ENCODE assay signal across 26 cellular contexts in the genomic region with DNA sequence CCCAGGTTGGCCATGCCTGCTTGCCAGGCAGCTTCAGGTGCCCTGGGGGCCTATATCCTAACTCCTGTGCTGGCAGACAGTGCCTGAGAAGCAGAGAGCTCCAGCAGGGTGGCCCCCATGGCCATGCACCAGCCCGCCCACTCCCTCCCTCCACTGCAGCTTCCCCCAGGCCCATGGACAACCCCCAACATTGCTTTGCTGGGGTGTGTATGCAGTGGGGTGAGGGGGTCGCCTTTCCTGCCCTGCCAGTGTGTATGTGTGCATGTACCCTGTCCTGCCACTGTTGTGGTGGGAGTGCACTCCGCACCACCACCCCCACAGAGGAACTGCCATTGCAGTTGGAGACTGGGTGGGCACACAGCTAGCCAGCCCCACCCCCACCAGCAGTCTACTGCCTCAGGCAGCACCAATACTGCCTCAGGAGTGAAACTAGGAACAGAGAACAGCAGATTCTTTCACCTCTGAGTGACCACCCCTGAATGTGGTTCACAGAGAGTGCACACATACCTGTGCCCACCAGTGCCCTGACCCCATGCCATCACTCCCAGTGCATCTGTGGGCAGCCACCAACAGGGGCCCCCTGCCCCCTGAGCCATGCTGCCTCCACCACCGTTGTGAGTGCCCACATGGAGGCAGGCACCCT.
DNase-seq lines count a peak whose midpoint lies in the region; ATAC-seq, FAIRE-seq and TF ChIP-seq lines count a peak whose summit lies in the region.
"Had no signal": no experiment of that assay in that cellular context is flagged by ENCODE, and none has a peak within 500 bp of the region (broad histone marks: within the 10 kb centered on the region; RNA-seq: fewer than 3 reads in every experiment).

No MANE protein-coding gene starts in this region.

- SMC1A ChIA-PET in GM12878 (lab: Charles Lee; ENCODE audit: uncharacterized antibody, unreplicated experiment) = no interaction called here

- H3K4me2 ChIP-seq in GM12878 (ENCODE audit: control insufficient read depth, insufficient read depth) = no peak overlapping the region
- H3K4me2 ChIP-seq: A549 had no signal

- no peak overlapping the region for H3K4me3 ChIP-seq in GM12878
- H3K4me3 ChIP-seq: A549, GM23248, HAP-1 had no signal

- no peaks in the 10 kb centered on the region for H3K27me3 ChIP-seq in GM12878 (replicated peaks in 1 of 2; ENCODE audit: control insufficient read depth in 2 of 2, insufficient read depth in 2 of 2, low read length in 1 of 2)

- H3K9me3 ChIP-seq in GM12878 (replicated peaks; ENCODE audit: control insufficient read depth, insufficient read depth, low read length) = no peaks in the 10 kb centered on the region
- H3K9me3 ChIP-seq: A549 had no signal

- no peak overlapping the region for H3K4me3 Mint-ChIP-seq in stimulated activated effector memory CD8-positive, alpha-beta T cell treated with anti-CD3 and anti-CD28 coated beads, Interleukin-12 subunit alpha, Interleukin-12 subunit beta, amount 100 ng/mL, for 72 hours
- H3K4me3 Mint-ChIP-seq: CD4-positive, CD25-positive, alpha-beta regulatory T cell had no signal

- H2AFZ ChIP-seq in GM12878 (ENCODE audit: control insufficient read depth, low read depth, low read length) = no peak overlapping the region
- H2AFZ ChIP-seq: GM23248 had no signal

- CTCF ChIA-PET in GM12878 (lab: Yijun Ruan, JAX) = no interaction called here

- no peak overlapping the region for H3K27ac Mint-ChIP-seq in stimulated activated effector memory CD8-positive, alpha-beta T cell treated with anti-CD3 and anti-CD28 coated beads, Interleukin-12 subunit alpha, Interleukin-12 subunit beta, amount 100 ng/mL, for 72 hours
- H3K27ac Mint-ChIP-seq: CD4-positive, CD25-positive, alpha-beta regulatory T cell had no signal

- TF ChIP-seq EP300 in GM12878 (IDR thresholded peaks at IDR 0.05; ENCODE audit: borderline replicate concordance in 1 of 2, control insufficient read depth in 1 of 2, low read depth in 2 of 2, low read length in 2 of 2) = no peak

- ATAC-seq in GM18498 (IDR thresholded peaks at IDR 0.05; ENCODE audit: unreplicated experiment) = peak; percentile 62
- peak; percentile 51 for ATAC-seq in GM19463 (IDR thresholded peaks at IDR 0.05; ENCODE audit: unreplicated experiment)
- peak; percentile 56 for ATAC-seq in GM12878
- peak; percentile 36 for ATAC-seq in stimulated activated effector memory CD8-positive, alpha-beta T cell treated with anti-CD3 and anti-CD28 coated beads, Interleukin-12 subunit alpha, Interleukin-12 subunit beta, amount 100 ng/mL, for 72 hours
- ATAC-seq in GM21825 (IDR thresholded peaks at IDR 0.05; ENCODE audit: unreplicated experiment) = no peak
- ATAC-seq in GM19395 (IDR thresholded peaks at IDR 0.05; ENCODE audit: unreplicated experiment) = no peak
- ATAC-seq: A549, PC-3 had no signal

- H3K36me3 ChIP-seq in GM12878 (ENCODE audit: control insufficient read depth in 2 of 2, insufficient read depth in 2 of 2, low read length in 1 of 2) = no peaks in the 10 kb centered on the region
- H3K36me3 ChIP-seq: HAP-1 had no signal

- no peaks in the 10 kb centered on the region for H3K4me1 ChIP-seq in GM12878 (ENCODE audit: control insufficient read depth, insufficient read depth, low read length)
- H3K4me1 ChIP-seq: A549, HAP-1 had no signal

- no peak overlapping the region for H3K9ac ChIP-seq in GM12878 (ENCODE audit: control insufficient read depth, insufficient read depth, low read length)
- H3K9ac ChIP-seq: GM23248 had no signal

- H3K36me3 Mint-ChIP-seq in stimulated activated effector memory CD8-positive, alpha-beta T cell treated with anti-CD3 and anti-CD28 coated beads, Interleukin-12 subunit alpha, Interleukin-12 subunit beta, amount 100 ng/mL, for 72 hours = no peaks in the 10 kb centered on the region
- H3K36me3 Mint-ChIP-seq: CD4-positive, CD25-positive, alpha-beta regulatory T cell had no signal

- H3K79me2 ChIP-seq in GM12878 (ENCODE audit: control insufficient read depth, insufficient read depth, low read length) = no peaks in the 10 kb centered on the region

- in situ Hi-C loops in GM12878 (cut with MboI) = no loop called here

- no peak for TF ChIP-seq RAD21 in GM12878 (IDR thresholded peaks at IDR 0.05; ENCODE audit: insufficient read depth, low read depth, low read length)

- DNase-seq in GM12878 (ENCODE audit: low read depth, low spot score) = no peak
- DNase-seq in stimulated activated effector memory CD8-positive, alpha-beta T cell treated with anti-CD3 and anti-CD28 coated beads, Interleukin-12 subunit alpha, Interleukin-12 subunit beta, amount 100 ng/mL, for 72 hours (ENCODE audit: low spot score in 2 of 2) = no peak
- DNase-seq in glomerular visceral epithelial cell (ENCODE audit: extremely low spot score) = no peak
- DNase-seq in AG20443 (ENCODE audit: low spot score) = no peak
- DNase-seq: CD4-positive, CD25-positive, alpha-beta regulatory T cell; COR-L47; DMS79 treated with DMSO at 0.1 percent for 48 hours; GM23248; Karpas-422; MV-4-11; NCI-H1694; NCI-H2081; NCI-H2171; NCI-H446; NCI-H526 treated with DMSO at 0.1 percent for 48 hours; PC-3; RPMI8226; SHP77 had no signal

- RAD21 ChIA-PET in GM12878 (lab: Charles Lee; ENCODE audit: unreplicated experiment) = no interaction called here

- TF ChIP-seq CTCF in GM12878 (IDR thresholded peaks at IDR 0.05 in 2 of 3, conservative IDR thresholded peaks at IDR 0.05 in 1 of 3; ENCODE audit: control insufficient read depth in 2 of 3, extremely low read depth in 1 of 3, insufficient read depth in 1 of 3, low read depth in 3 of 3, low read length in 3 of 3) = no peak

- BruUV-seq in GM12878 (replicated peaks; lab: Mats Ljungman, UMichigan) = no TSS peak

- no peaks in the 10 kb centered on the region for H3K9me3 Mint-ChIP-seq in stimulated activated effector memory CD8-positive, alpha-beta T cell treated with anti-CD3 and anti-CD28 coated beads, Interleukin-12 subunit alpha, Interleukin-12 subunit beta, amount 100 ng/mL, for 72 hours

- no peaks in the 10 kb centered on the region for H4K20me1 ChIP-seq in GM12878 (ENCODE audit: control insufficient read depth, insufficient read depth)

- WGBS in GM12878 (ENCODE audit: insufficient coverage, insufficient replicate concordance, low lambda C conversion rate, missing lambda C conversion rate) = 7% methylated on average over 4 of the region's 4 CpGs

- intact Hi-C loops in GM12878 (cut with micrococcal nuclease; ENCODE audit: unreplicated experiment) = no loop called here

- H3K27ac ChIP-seq in GM12878 (ENCODE audit: control insufficient read depth, insufficient read depth) = no peak overlapping the region
- H3K27ac ChIP-seq: A549, GM23248 had no signal

- FAIRE-seq in GM12878 (lab: Jason Lieb, UNC) = no peak
- FAIRE-seq: A549, GM12891, GM18507 had no signal

- POLR2A ChIA-PET in GM12878 (lab: Charles Lee) = no interaction called here

- no peaks in the 10 kb centered on the region for H3K4me1 Mint-ChIP-seq in stimulated activated effector memory CD8-positive, alpha-beta T cell treated with anti-CD3 and anti-CD28 coated beads, Interleukin-12 subunit alpha, Interleukin-12 subunit beta, amount 100 ng/mL, for 72 hours
- H3K4me1 Mint-ChIP-seq: CD4-positive, CD25-positive, alpha-beta regulatory T cell had no signal

- no peak for TF ChIP-seq POLR2A in GM12878 (IDR thresholded peaks at IDR 0.05; ENCODE audit: low read depth, low read length)

TF ChIP-seq in GM12878, 131 proteins besides CTCF, POLR2A, EP300 and RAD21:
- TF ChIP-seq ZBED1 (IDR thresholded peaks at IDR 0.05; ENCODE audit: borderline replicate concordance) = no peak
- no peak for TF ChIP-seq JUNB (IDR thresholded peaks at IDR 0.05)
- TF ChIP-seq RAD51 (IDR thresholded peaks at IDR 0.05) = no peak
- TF ChIP-seq BACH1 (IDR thresholded peaks at IDR 0.05; ENCODE audit: borderline replicate concordance) = no peak
- TF ChIP-seq SPI1 (IDR thresholded peaks at IDR 0.05; ENCODE audit: borderline replicate concordance, insufficient read depth, low read depth, low read length) = no peak
- TF ChIP-seq DPF2 (IDR thresholded peaks at IDR 0.05) = no peak
- TF ChIP-seq ZNF24 (IDR thresholded peaks at IDR 0.05) = no peak
- TF ChIP-seq TARDBP (IDR thresholded peaks at IDR 0.05; ENCODE audit: borderline replicate concordance) = no peak
- no peak for TF ChIP-seq CHD2 (IDR thresholded peaks at IDR 0.05; ENCODE audit: borderline replicate concordance, low read depth, low read length)
- no peak for TF ChIP-seq RB1 (IDR thresholded peaks at IDR 0.05; ENCODE audit: borderline replicate concordance)
- no peak for TF ChIP-seq CBX3 (IDR thresholded peaks at IDR 0.05; ENCODE audit: borderline replicate concordance, low read depth)
- TF ChIP-seq SMC3 (IDR thresholded peaks at IDR 0.05; ENCODE audit: borderline replicate concordance, low read length) = no peak
- no peak for TF ChIP-seq KDM1A (IDR thresholded peaks at IDR 0.05; ENCODE audit: borderline replicate concordance)
- TF ChIP-seq YY1 (IDR thresholded peaks at IDR 0.05; ENCODE audit: low read depth, low read length) = no peak
- TF ChIP-seq TCF12 (IDR thresholded peaks at IDR 0.05; ENCODE audit: low read depth, low read length) = no peak

Comparison
In these comparisons a context has a peak if more than half of its experiments do, and no peak if none do; other contexts are left out.
1. ATAC-seq: peak in GM18498 (single experiment), GM19463 (single experiment), GM12878 (single experiment) and stimulated activated effector memory CD8-positive, alpha-beta T cell treated with anti-CD3 and anti-CD28 coated beads, Interleukin-12 subunit alpha, Interleukin-12 subunit beta, amount 100 ng/mL, for 72 hours (single experiment); none in GM21825 (single experiment) and GM19395 (single experiment).